10 cellular contexts compared by ENCODE assay signal in the genomic region with DNA sequence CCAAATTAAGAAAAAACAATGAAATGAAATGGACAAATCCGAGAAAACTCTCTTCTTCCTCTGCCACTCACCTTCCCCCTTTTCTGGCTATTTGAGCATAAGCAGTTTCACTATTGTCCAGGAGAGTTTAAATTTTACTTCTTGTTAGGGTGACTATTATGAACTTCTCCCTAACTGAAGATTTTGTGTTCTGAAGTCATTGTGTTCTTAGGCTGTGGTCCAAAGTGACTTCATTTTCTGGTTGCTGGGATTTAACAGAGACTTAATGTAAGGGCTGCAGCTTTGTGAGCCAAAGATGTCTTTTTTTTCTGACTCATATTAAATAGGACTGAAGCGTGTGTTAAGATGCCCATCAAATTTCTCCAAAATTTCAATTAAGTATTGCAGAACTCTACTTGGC. TPM values are rescaled to one million over a fixed set of nuclear protein-coding genes. Genes with fewer than 3 reads are reported as not detected.
DNase-seq lines count a peak whose midpoint lies in the region; ATAC-seq, FAIRE-seq and TF ChIP-seq lines count a peak whose summit lies in the region.
"Had no signal": no experiment of that assay in that cellular context is flagged by ENCODE, and none has a peak within 500 bp of the region (broad histone marks: within the 10 kb centered on the region; RNA-seq: fewer than 3 reads in every experiment).

No MANE protein-coding gene starts in this region.

- H3K14ac ChIP-seq in IMR-90 (replicated peaks; ENCODE audit: low read depth, low read length): no peak overlapping the region

- H3K4me2 ChIP-seq in IMR-90 (ENCODE audit: low read depth, low read length): peak overlapping the region; percentile 85

- H2AK9ac ChIP-seq in IMR-90 (replicated peaks; ENCODE audit: low read depth, low read length, poor library complexity): no peak overlapping the region

- no peak overlapping the region for H3K4ac ChIP-seq in IMR-90 (ENCODE audit: low read depth, low read length)

- BruUV-seq in IMR-90 (replicated peaks; lab: Mats Ljungman, UMichigan): no TSS peak

- no CpG with 5 or more reads among the region's 2 CpGs for WGBS in IMR-90 (ENCODE audit: extremely low coverage in 2 of 2, insufficient read length in 1 of 2), 2 experiments

- no peaks in the 10 kb centered on the region for H3K27me3 ChIP-seq in IMR-90 (ENCODE audit: control insufficient read depth, insufficient read depth, low read length)
- H3K27me3 ChIP-seq: SJCRH30 had no signal

- intact Hi-C loops in IMR-90 (cut with micrococcal nuclease): no loop called here

- no peak overlapping the region for H2BK15ac ChIP-seq in IMR-90 (ENCODE audit: low read depth, low read length)

- FAIRE-seq in urothelium cell line (lab: Jason Lieb, UNC): no peak

- H3K36me3 ChIP-seq in IMR-90 (ENCODE audit: control insufficient read depth, insufficient read depth, low read length): no peaks in the 10 kb centered on the region
- H3K36me3 ChIP-seq: SJCRH30 had no signal

- H3K4me1 ChIP-seq in IMR-90 (ENCODE audit: control insufficient read depth, insufficient read depth, low read length): peaks cover 3% of the 10 kb centered on the region

- H2BK120ac ChIP-seq in IMR-90 (ENCODE audit: low read depth, low read length): peak overlapping the region; percentile 76

- DNase-seq in IMR-90 (peak; percentile 98), choroid plexus epithelial cell (ENCODE audit: low read depth) (peak; percentile 96), lung microvascular endothelial cell (ENCODE audit: low read depth in 2 of 2) (peak; percentile 17 to 88), urothelium cell line (ENCODE audit: low spot score) (peak; percentile 37), NCI-H1105 (lab: John Stamatoyannopoulos, UW) (no peak), HuH-7.5 (ENCODE audit: low spot score) (no peak)
- DNase-seq: islet precursor cell, NCI-H1694 had no signal

- no peak overlapping the region for H4K5ac ChIP-seq in IMR-90 (ENCODE audit: low read depth, low read length)

- H2AFZ ChIP-seq in IMR-90 (replicated peaks; ENCODE audit: low read length, poor library complexity): no peak overlapping the region

- H4K20me1 ChIP-seq in IMR-90 (ENCODE audit: insufficient read depth, low read length): no peaks in the 10 kb centered on the region

- ATAC-seq in IMR-90 (ENCODE audit: low read depth) (peak; percentile 47), HG03342 (IDR thresholded peaks at IDR 0.05; ENCODE audit: unreplicated experiment) (no peak)

- peaks cover 0 to 3% of the 10 kb centered on the region in 2 experiments; a peak in 1 of 4 replicates for H3K79me1 ChIP-seq in IMR-90 (ENCODE audit: low read depth in 1 of 2, low read length in 2 of 2)

- dilution Hi-C loops in IMR-90 (cut with HindIII; ENCODE audit: low sequenced_read_pairs, unreplicated experiment): no loop called here

- no peak for TF ChIP-seq RAD21 in IMR-90 (IDR thresholded peaks at IDR 0.05; ENCODE audit: low read length)

- peak overlapping the region; percentile 63; the same call in 1 of the 2 replicates for H3K18ac ChIP-seq in IMR-90 (ENCODE audit: low read depth, low read length)

- peak overlapping the region; percentile 94 for H2BK5ac ChIP-seq in IMR-90 (ENCODE audit: low read depth, low read length, poor library complexity, severe bottlenecking)

- H3K27ac ChIP-seq in IMR-90 (ENCODE audit: insufficient read depth, low read length): peak overlapping the region; percentile 76; the same call in 1 of the 2 replicates
- H3K27ac ChIP-seq: SJCRH30 had no signal

- TF ChIP-seq CTCF in IMR-90 (conservative IDR thresholded peaks at IDR 0.05; ENCODE audit: low read depth, low read length) (no peak), choroid plexus epithelial cell (conservative IDR thresholded peaks at IDR 0.05; ENCODE audit: low read depth, low read length) (no peak)

- no peak overlapping the region; the same call in 1 of the 2 replicates for H4K91ac ChIP-seq in IMR-90 (ENCODE audit: insufficient read depth, low read depth, low read length)

- 0 out of 2 replicates have a peak overlapping the region, but pooled peaks have one; percentile 10 for H3K23ac ChIP-seq in IMR-90 (ENCODE audit: low read depth, low read length)

- no peak overlapping the region; a peak in 1 of 4 replicates for H4K8ac ChIP-seq in IMR-90 (ENCODE audit: low read depth in 2 of 2, low read length in 2 of 2)

- H3K9ac ChIP-seq in IMR-90 (ENCODE audit: low read depth, low read length): peak overlapping the region; percentile 49; the same call in 1 of the 2 replicates

- no peak overlapping the region for H3K56ac ChIP-seq in IMR-90 (ENCODE audit: extremely low read depth, insufficient read depth, low read length)

- no peak for TF ChIP-seq POLR2A in IMR-90 (IDR thresholded peaks at IDR 0.05; ENCODE audit: low read depth, low read length)

- H3K4me3 ChIP-seq in IMR-90 (ENCODE audit: insufficient read depth, low read depth, low read length) (no peak overlapping the region), choroid plexus epithelial cell (ENCODE audit: low read depth, low read length) (no peak overlapping the region)
- H3K4me3 ChIP-seq: SJCRH30 had no signal

- no peaks in the 10 kb centered on the region for H3K9me1 ChIP-seq in IMR-90 (ENCODE audit: insufficient read depth, low read length)

- CTCF ChIA-PET in IMR-90 (lab: Yijun Ruan, JAX): interaction anchor here (0.7 to 1.0 kb wide), 4 partner anchors 21 to 359 kb away, joined by 3 read pairs; no protein-coding TSS in a partner anchor

- peaks cover 9% of the 10 kb centered on the region for H3K9me3 ChIP-seq in IMR-90 (ENCODE audit: control insufficient read depth, insufficient read depth, low read length)

- POLR2A ChIA-PET in IMR-90 (lab: Charles Lee; ENCODE audit: unreplicated experiment): no interaction called here

- H2BK20ac ChIP-seq in IMR-90 (ENCODE audit: low read depth, low read length): no peak overlapping the region

- no peak overlapping the region for H2AK5ac ChIP-seq in IMR-90 (ENCODE audit: low read depth, low read length)

- in situ Hi-C loops in IMR-90 (cut with MboI; ENCODE audit: low sequenced_read_pairs): no loop called here

TF ChIP-seq in IMR-90, 13 proteins besides CTCF, POLR2A, EP300 and RAD21:
- TF ChIP-seq, protein P1, sequence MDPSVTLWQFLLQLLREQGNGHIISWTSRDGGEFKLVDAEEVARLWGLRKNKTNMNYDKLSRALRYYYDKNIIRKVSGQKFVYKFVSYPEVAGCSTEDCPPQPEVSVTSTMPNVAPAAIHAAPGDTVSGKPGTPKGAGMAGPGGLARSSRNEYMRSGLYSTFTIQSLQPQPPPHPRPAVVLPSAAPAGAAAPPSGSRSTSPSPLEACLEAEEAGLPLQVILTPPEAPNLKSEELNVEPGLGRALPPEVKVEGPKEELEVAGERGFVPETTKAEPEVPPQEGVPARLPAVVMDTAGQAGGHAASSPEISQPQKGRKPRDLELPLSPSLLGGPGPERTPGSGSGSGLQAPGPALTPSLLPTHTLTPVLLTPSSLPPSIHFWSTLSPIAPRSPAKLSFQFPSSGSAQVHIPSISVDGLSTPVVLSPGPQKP (IDR thresholded peaks at IDR 0.05; ENCODE audit: borderline replicate concordance, low read depth, low read length): no peak
- TF ChIP-seq CHD1 (IDR thresholded peaks at IDR 0.05; ENCODE audit: low read depth, low read length): no peak
- no peak; the same call in 1 of the 2 replicates for TF ChIP-seq CEBPB (IDR thresholded peaks at IDR 0.05; ENCODE audit: low read depth, low read length)
- no peak for TF ChIP-seq FOS (IDR thresholded peaks at IDR 0.05; ENCODE audit: low read depth, low read length)
- TF ChIP-seq MAZ (IDR thresholded peaks at IDR 0.05; ENCODE audit: borderline replicate concordance, low read depth, low read length): no peak
- TF ChIP-seq RFX5 (IDR thresholded peaks at IDR 0.05; ENCODE audit: low read depth, low read length): no peak
- TF ChIP-seq SMC3 (IDR thresholded peaks at IDR 0.05; ENCODE audit: low read depth, low read length): no peak
- TF ChIP-seq MXI1 (IDR thresholded peaks at IDR 0.05; ENCODE audit: borderline replicate concordance, low read depth, low read length): no peak
- TF ChIP-seq NFE2L2 (IDR thresholded peaks at IDR 0.05; ENCODE audit: low read depth, low read length): no peak
- TF ChIP-seq, protein P2, sequence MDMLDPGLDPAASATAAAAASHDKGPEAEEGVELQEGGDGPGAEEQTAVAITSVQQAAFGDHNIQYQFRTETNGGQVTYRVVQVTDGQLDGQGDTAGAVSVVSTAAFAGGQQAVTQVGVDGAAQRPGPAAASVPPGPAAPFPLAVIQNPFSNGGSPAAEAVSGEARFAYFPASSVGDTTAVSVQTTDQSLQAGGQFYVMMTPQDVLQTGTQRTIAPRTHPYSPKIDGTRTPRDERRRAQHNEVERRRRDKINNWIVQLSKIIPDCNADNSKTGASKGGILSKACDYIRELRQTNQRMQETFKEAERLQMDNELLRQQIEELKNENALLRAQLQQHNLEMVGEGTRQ (IDR thresholded peaks at IDR 0.05; ENCODE audit: low read depth, low read length): no peak
- no peak for TF ChIP-seq RCOR1 (IDR thresholded peaks at IDR 0.05; ENCODE audit: insufficient replicate concordance, low read length)
- TF ChIP-seq MAFK (IDR thresholded peaks at IDR 0.05; ENCODE audit: low read depth, low read length): no peak
- no peak for TF ChIP-seq BHLHE40 (IDR thresholded peaks at IDR 0.05; ENCODE audit: low read depth, low read length)

RNA-seq across cellular contexts. Expression of a gene that starts 46.5 kb away (rescaled TPM):
- total RNA-seq in IMR-90 (2012; rRNA removed) (1,097 and 1,642 TPM in 2 replicates), lung microvascular endothelial cell (38.3 and 88.0 TPM in 2 replicates)
- 864 and 916 TPM in 2 replicates for polyA plus RNA-seq in IMR-90 (2012; rRNA removed)
- 367 and 446 TPM in 2 replicates for polyA plus RNA-seq in IMR-90 (2012; cell fraction: cytosol; rRNA removed)
- 302 and 555 TPM in 2 replicates for polyA plus RNA-seq in IMR-90 (2012; cell fraction: nucleus; rRNA removed; ENCODE audit: low replicate concordance)

Comparison
In these comparisons a context has a peak if more than half of its experiments do, and no peak if none do; other contexts are left out.
1. DNase-seq: peak in IMR-90 (single experiment), choroid plexus epithelial cell (single experiment), lung microvascular endothelial cell (2 of 2) and urothelium cell line (single experiment); none in NCI-H1105 (single experiment) and HuH-7.5 (single experiment).
2. RNA of a gene that starts 46.5 kb away (total RNA-seq): 1,097 to 1,642 TPM in IMR-90; 38.3 to 88.0 TPM in lung microvascular endothelial cell; every median in the first group is over 10 times any median in the second.